ENCODE assay signal across 12 cellular contexts in the genomic region with DNA sequence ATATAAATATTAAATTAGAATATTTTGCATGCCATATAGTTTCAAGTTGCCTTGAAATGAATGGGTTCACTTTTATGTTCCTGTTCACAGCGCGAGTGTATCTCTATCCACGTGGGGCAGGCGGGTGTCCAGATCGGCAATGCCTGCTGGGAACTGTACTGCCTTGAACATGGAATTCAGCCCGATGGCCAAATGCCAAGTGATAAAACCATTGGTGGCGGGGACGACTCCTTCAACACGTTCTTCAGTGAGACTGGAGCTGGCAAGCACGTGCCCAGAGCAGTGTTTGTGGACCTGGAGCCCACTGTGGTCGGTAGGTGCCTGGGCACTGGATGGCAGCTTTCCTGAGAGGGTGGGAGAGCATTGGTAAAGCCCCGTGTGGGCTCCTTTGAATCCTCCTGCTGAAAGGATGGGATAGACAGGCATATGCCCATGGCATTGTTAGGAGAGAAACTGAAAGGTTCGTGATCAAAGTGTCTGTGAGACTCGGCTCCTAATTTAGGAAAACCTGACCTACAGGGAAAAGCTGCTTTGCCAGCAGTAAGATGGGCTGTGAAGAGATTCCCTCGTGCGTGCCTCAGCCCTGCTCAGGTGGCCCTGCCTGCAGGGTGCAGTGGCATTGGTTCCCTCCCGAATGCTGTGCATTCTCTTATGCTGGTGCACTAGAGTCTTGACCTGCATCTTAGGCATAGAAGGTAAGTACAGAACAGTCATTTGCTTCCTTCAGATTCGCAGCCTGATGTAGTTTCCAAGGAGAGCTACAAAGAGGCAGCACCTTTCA. TPM values are rescaled to one million over a fixed set of nuclear protein-coding genes. Genes with fewer than 3 reads are reported as not detected.
DNase-seq lines count a peak whose midpoint lies in the region; ATAC-seq and TF ChIP-seq lines count a peak whose summit lies in the region.
"Not testable (repeated sequence)": the region's sequence is repeated elsewhere in the genome, so short reads cannot be mapped to it uniquely, and the experiment has no call there.
"Had no signal": no experiment of that assay in that cellular context is flagged by ENCODE, and none has a peak within 500 bp of the region (broad histone marks: within the 10 kb centered on the region; RNA-seq: fewer than 3 reads in every experiment).

No MANE protein-coding gene starts in this region.

- not testable (repeated sequence) for H3K27ac ChIP-seq in coronary artery, spleen
- peak overlapping the region in 9 of 12 donors; percentile 13 to 86 (median 61) for H3K27ac ChIP-seq in heart left ventricle

- H3K9me3 Mint-ChIP-seq in osteocyte (ENCODE audit: unreplicated experiment): not testable (repeated sequence)

- not testable (repeated sequence) for H3K9me3 ChIP-seq in heart left ventricle, spleen

- WGBS in heart left ventricle, 4 donors: 37 to 58% (median 54%) methylated on average over 11 to 16 of the region's 18 CpGs
- WGBS in spleen, 5 donors: 93 to 96% (median 95%) methylated on average over 10 to 16 of the region's 18 CpGs

- not testable (repeated sequence) for H3K27me3 Mint-ChIP-seq in osteocyte (ENCODE audit: unreplicated experiment)

- not testable (repeated sequence) for H3K4me3 Mint-ChIP-seq in osteocyte (ENCODE audit: unreplicated experiment)

- intact Hi-C loops in heart left ventricle (cut with DNase I); left ventricle myocardium superior (cut with micrococcal nuclease); spleen (cut with DNase I; ENCODE audit: low total_unique reads): not testable (repeated sequence)

- not testable (repeated sequence) for H3K4me1 ChIP-seq in heart left ventricle, spleen

- not testable (repeated sequence) for H3K27me3 ChIP-seq in heart left ventricle; spleen (replicated peaks in 1 of 7)

- not testable (repeated sequence) for H3K36me3 ChIP-seq in heart left ventricle
- peaks cover 0 to 20% (median 0%) of the 10 kb centered on the region in 6 donors for H3K36me3 ChIP-seq in spleen

- not testable (repeated sequence) for TF ChIP-seq CTCF in coronary artery (IDR thresholded peaks at IDR 0.05); heart left ventricle (IDR thresholded peaks at IDR 0.05); osteocyte (IDR thresholded peaks at IDR 0.05); spleen (IDR thresholded peaks at IDR 0.05 in 8 of 11, conservative IDR thresholded peaks at IDR 0.05 in 3 of 11)

- not testable (repeated sequence) for TF ChIP-seq POLR2A in heart left ventricle (IDR thresholded peaks at IDR 0.05); spleen (IDR thresholded peaks at IDR 0.05)

- not testable (repeated sequence) for H3K4me3 ChIP-seq in coronary artery, heart left ventricle, spleen

- not testable (repeated sequence) for H3K27ac Mint-ChIP-seq in osteocyte (ENCODE audit: unreplicated experiment)

- H3K36me3 Mint-ChIP-seq in osteocyte (ENCODE audit: unreplicated experiment): not testable (repeated sequence)

- DNase-seq in NCI-H2029 (lab: John Stamatoyannopoulos, UW) (peak; percentile 10), coronary artery (ENCODE audit: low spot score) (peak; percentile 21), heart left ventricle (peak in 4 of 5 donors; percentile 78 to 89 (median 82)), left ventricle myocardium superior (peak; percentile 77), osteocyte (ENCODE audit: extremely low spot score, unreplicated experiment) (peak; percentile 46), spleen (peak; percentile 24)
- peak; percentile 35 for DNase-seq in activated CD8-positive, alpha-beta memory T cell treated with anti-CD3 and anti-CD28 coated beads for 24 hours

- ATAC-seq in heart left ventricle: peak; percentile 81 to 94 (median 86)
- ATAC-seq in left ventricle myocardium superior: peak; percentile 89

- H3K4me1 Mint-ChIP-seq in osteocyte (ENCODE audit: unreplicated experiment): not testable (repeated sequence)

RNA-seq across cellular contexts. Expression of gene TUBA3D, which starts 2.3 kb away (rescaled TPM):
- total RNA-seq in heart left ventricle (100 to 1,000 TPM in 4 of 9 donors, 10 to 100 TPM in 2, 1 to 10 TPM in 3; 5.5 to 835 (median 94.9) TPM), left ventricle myocardium superior (100 TPM), osteocyte (not detected in 2 replicates), spleen (not detected)
- polyA plus RNA-seq in heart left ventricle (100 to 1,000 TPM; 106 to 831 TPM), spleen (under 1 TPM in 2 of 3 donors, not detected in 1; 0.10 to 0.86 TPM)
- total RNA-seq: Caco-2; CD4-positive, alpha-beta T cell; GM23248; H4; HepG2 had no signal
- polyA plus RNA-seq: GM23248, HepG2 had no signal

RNA-seq across cellular contexts. Expression of gene MZT2A, which starts 13.9 kb away (rescaled TPM):
- total RNA-seq in heart left ventricle (100 to 1,000 TPM; 112 to 438 (median 192) TPM), left ventricle myocardium superior (370 TPM), osteocyte (106 and 110 TPM in 2 replicates), spleen (10 to 100 TPM; 23.7 to 70.6 (median 38.4) TPM)
- polyA plus RNA-seq in heart left ventricle (100 to 1,000 TPM; 263 to 345 TPM), spleen (100 to 1,000 TPM in 2 of 3 donors, 10 to 100 TPM in 1; 90.0 to 190 (median 108) TPM)

RNA-seq across cellular contexts. Expression of gene CCDC74A, which starts 49.4 kb away (rescaled TPM):
- total RNA-seq in heart left ventricle (1 to 10 TPM in 6 of 9 donors, under 1 TPM in 3; 0.46 to 2.7 (median 1.6) TPM), left ventricle myocardium superior (1.0 TPM), osteocyte (1.8 and 2.4 TPM in 2 replicates), spleen (1 to 10 TPM in 4 of 7 donors, under 1 TPM in 3; 0.44 to 3.7 (median 1.0) TPM)
- polyA plus RNA-seq in heart left ventricle (1 to 10 TPM; 1.0 to 1.1 TPM), spleen (1 to 10 TPM in 2 of 3 donors, under 1 TPM in 1; 0.77 to 1.2 (median 1.2) TPM)

Comparison
In these comparisons a context has a peak if more than half of its experiments do, and no peak if none do; other contexts are left out.
1. DNase-seq: peak in every context shown above with its lines; median percentile 82 in heart left ventricle; 77 in left ventricle myocardium superior; 46 in osteocyte; 35 in activated CD8-positive, alpha-beta memory T cell treated with anti-CD3 and anti-CD28 coated beads for 24 hours; 24 in spleen; 21 in coronary artery; 10 in NCI-H2029.